Comparison of ENCODE assay signal across 8 cellular contexts in genomic region chr10:26486985-26487850, GRCh38. TPM values are rescaled to one million over a fixed set of nuclear protein-coding genes. Genes with fewer than 3 reads are reported as not detected.
DNase-seq lines count a peak whose midpoint lies in the region; ATAC-seq and TF ChIP-seq lines count a peak whose summit lies in the region.

No MANE protein-coding gene starts in this region.

- H3K27me3 ChIP-seq in lower lobe of right lung (ENCODE audit: low read depth), result no peaks in the 10 kb centered on the region
- H3K27me3 ChIP-seq in H9 (ENCODE audit: insufficient read depth, low read length), result no peaks in the 10 kb centered on the region

- H3K79me1 ChIP-seq in H9 (ENCODE audit: insufficient read depth, low read depth, low read length, poor library complexity, severe bottlenecking), result no peaks in the 10 kb centered on the region

- CTCF ChIA-PET in RWPE1 (lab: Yijun Ruan, JAX), result no interaction called here

- no peak overlapping the region for H3K18ac ChIP-seq in H9 (ENCODE audit: insufficient read length, low read depth, low read length)

- no CpG with 5 or more reads among the region's 11 CpGs for WGBS in H9 (ENCODE audit: extremely low coverage, insufficient read length, low lambda C conversion rate)

- no peak overlapping the region for H2BK15ac ChIP-seq in H9 (ENCODE audit: low read depth, low read length)

- no peak overlapping the region for H3K23ac ChIP-seq in H9 (ENCODE audit: insufficient read length, low read depth, low read length)

- no peaks in the 10 kb centered on the region for H3K27me3 Mint-ChIP-seq in activated naive CD8-positive, alpha-beta T cell treated with anti-CD3 and anti-CD28 coated beads, Interleukin-2, amount 50 U/mL, for 24 hours
- no peaks in the 10 kb centered on the region for H3K27me3 Mint-ChIP-seq in stimulated activated naive B cell treated with anti-CD40 and anti-IgM and Interleukin-4, amounts not matched to agents 10 μg/mL and 1 μg/mL and 100 μg/mL, for 72 hours
- H3K27me3 Mint-ChIP-seq in H9 (ENCODE audit: low read depth), result no peaks in the 10 kb centered on the region; the same call in 1 of the 2 replicates

- H2BK5ac ChIP-seq in H9 (ENCODE audit: insufficient read length, low read length), result no peak overlapping the region

- H3K36me3 Mint-ChIP-seq in activated naive CD8-positive, alpha-beta T cell treated with anti-CD3 and anti-CD28 coated beads, Interleukin-2, amount 50 U/mL, for 24 hours (ENCODE audit: low read depth), result peaks cover 15% of the 10 kb centered on the region
- H3K36me3 Mint-ChIP-seq in stimulated activated naive B cell treated with anti-CD40 and anti-IgM and Interleukin-4, amounts not matched to agents 10 μg/mL and 1 μg/mL and 100 μg/mL, for 72 hours, result peaks cover 18 to 25% of the 10 kb centered on the region in 2 donors
- H3K36me3 Mint-ChIP-seq in H9 (ENCODE audit: insufficient read depth in 1 of 3, low read depth in 3 of 3), result peaks cover 2 to 3% (median 2%) of the 10 kb centered on the region in 3 experiments; a peak in 6 of 7 replicates

- H2AFZ ChIP-seq in H9 (ENCODE audit: low read length), result no peak overlapping the region

- no peak overlapping the region for H3K27ac ChIP-seq in RWPE1
- H3K27ac ChIP-seq in lower lobe of right lung, result peak overlapping the region; percentile 61
- no peak overlapping the region for H3K27ac ChIP-seq in H9 (ENCODE audit: insufficient read length, low read depth, low read length)

- no peak overlapping the region for H3K9ac ChIP-seq in H9 (ENCODE audit: extremely low read depth, insufficient read length, low read length)

- no peak overlapping the region for H3K56ac ChIP-seq in H9 (ENCODE audit: insufficient read length, low read depth, low read length)

- H2BK20ac ChIP-seq in H9 (ENCODE audit: low read depth, low read length, poor library complexity, severe bottlenecking), result no peak overlapping the region

- H3K27ac Mint-ChIP-seq in activated naive CD8-positive, alpha-beta T cell treated with anti-CD3 and anti-CD28 coated beads, Interleukin-2, amount 50 U/mL, for 24 hours, result peak overlapping the region; percentile 99
- H3K27ac Mint-ChIP-seq in stimulated activated naive B cell treated with anti-CD40 and anti-IgM and Interleukin-4, amounts not matched to agents 10 μg/mL and 1 μg/mL and 100 μg/mL, for 72 hours, result peak overlapping the region; percentile 90
- H3K27ac Mint-ChIP-seq in H9, result no peak overlapping the region

- ATAC-seq in HG02798 (IDR thresholded peaks at IDR 0.05; ENCODE audit: poor library complexity, unreplicated experiment) (peak; percentile 85), lower lobe of right lung (peak; percentile 32 to 62)
- ATAC-seq in activated naive CD8-positive, alpha-beta T cell treated with anti-CD3 and anti-CD28 coated beads, Interleukin-2, amount 50 U/mL, for 24 hours, result peak; percentile 83
- ATAC-seq in stimulated activated naive B cell treated with anti-CD40 and anti-IgM and Interleukin-4, amounts not matched to agents 10 μg/mL and 1 μg/mL and 100 μg/mL, for 72 hours (replicated peaks), result peak; percentile 89 to 95

- H4K5ac ChIP-seq in H9 (ENCODE audit: insufficient read length, low read depth, low read length), result no peak overlapping the region

- no peak overlapping the region for H4K8ac ChIP-seq in H9 (replicated peaks; ENCODE audit: insufficient read length, low read depth, low read length)

- H2BK12ac ChIP-seq in H9 (ENCODE audit: insufficient read length, low read depth, low read length), result no peak overlapping the region

- peaks cover 77% of the 10 kb centered on the region for H3K4me1 Mint-ChIP-seq in activated naive CD8-positive, alpha-beta T cell treated with anti-CD3 and anti-CD28 coated beads, Interleukin-2, amount 50 U/mL, for 24 hours
- peaks cover 35 to 64% of the 10 kb centered on the region in 2 donors for H3K4me1 Mint-ChIP-seq in stimulated activated naive B cell treated with anti-CD40 and anti-IgM and Interleukin-4, amounts not matched to agents 10 μg/mL and 1 μg/mL and 100 μg/mL, for 72 hours
- peaks cover 2 to 5% of the 10 kb centered on the region in 2 experiments; a peak in 3 of 4 replicates for H3K4me1 Mint-ChIP-seq in H9

- H3K23me2 ChIP-seq in H9 (ENCODE audit: insufficient read length, low read depth, low read length, poor library complexity, severe bottlenecking), result no peaks in the 10 kb centered on the region

- H3K4me3 ChIP-seq in lower lobe of right lung, result no peak overlapping the region

- peak overlapping the region; percentile 67 for H3K4me3 Mint-ChIP-seq in activated naive CD8-positive, alpha-beta T cell treated with anti-CD3 and anti-CD28 coated beads, Interleukin-2, amount 50 U/mL, for 24 hours
- peak overlapping the region; percentile 55 to 73 for H3K4me3 Mint-ChIP-seq in stimulated activated naive B cell treated with anti-CD40 and anti-IgM and Interleukin-4, amounts not matched to agents 10 μg/mL and 1 μg/mL and 100 μg/mL, for 72 hours
- H3K4me3 Mint-ChIP-seq in H9, result no peak overlapping the region

- TF ChIP-seq CTCF in GM13976 (IDR thresholded peaks at IDR 0.05; ENCODE audit: borderline replicate concordance, control extremely low read depth, extremely low read depth, insufficient read depth, missing control alignments) (no peak), RWPE1 (conservative IDR thresholded peaks at IDR 0.05; ENCODE audit: low read depth) (no peak), lower lobe of right lung (IDR thresholded peaks at IDR 0.05) (no peak), H9 (conservative IDR thresholded peaks at IDR 0.05) (no peak)

- DNase-seq in GM13976 (ENCODE audit: low spot score), result peak; percentile 54
- DNase-seq in RWPE1 (ENCODE audit: low spot score), result peak; percentile 82
- peak; percentile 66 for DNase-seq in activated naive CD8-positive, alpha-beta T cell treated with anti-CD3 and anti-CD28 coated beads, Interleukin-2, amount 50 U/mL, for 24 hours
- DNase-seq in lower lobe of right lung, result no peak
- DNase-seq in stimulated activated naive B cell treated with anti-CD40 and anti-IgM and Interleukin-4, amounts not matched to agents 10 μg/mL and 1 μg/mL and 100 μg/mL, for 72 hours, result peak; percentile 80
- DNase-seq in H9, result no peak
- no peak for DNase-seq in C1 segment of cervical spinal cord (lab: John Stamatoyannopoulos, UW)

- H3K9me3 ChIP-seq in lower lobe of right lung (no peaks in the 10 kb centered on the region), H9 (ENCODE audit: control insufficient read depth, low read depth, low read length) (no peaks in the 10 kb centered on the region)

- no peak overlapping the region for H2BK120ac ChIP-seq in H9 (ENCODE audit: low read depth, low read length, poor library complexity, severe bottlenecking)

- H3T11ph ChIP-seq in H9 (ENCODE audit: low read length), result no peak overlapping the region

- peaks cover 2% of the 10 kb centered on the region for H3K36me3 ChIP-seq in lower lobe of right lung

- H3K4me1 ChIP-seq in lower lobe of right lung (peaks cover 52% of the 10 kb centered on the region), H9 (ENCODE audit: insufficient read depth, low read length) (no peaks in the 10 kb centered on the region)

- POLR2A ChIA-PET in RWPE1 (lab: Yijun Ruan, JAX; ENCODE audit: low non-redundant PET), result no interaction called here

- in situ Hi-C loops in GM13976 (cut with MboI; ENCODE audit: low sequenced_read_pairs, unreplicated experiment), result no loop called here

- no peak overlapping the region for H2AK5ac ChIP-seq in H9 (ENCODE audit: insufficient read length, low read length)

- no peak overlapping the region for H3K4ac ChIP-seq in H9 (ENCODE audit: low read depth, low read length)

- no peaks in the 10 kb centered on the region for H4K20me1 ChIP-seq in H9 (ENCODE audit: control insufficient read depth, insufficient read depth, insufficient read length)

- intact Hi-C loops in lower lobe of right lung (cut with DNase I), result no loop called here

- H4K91ac ChIP-seq in H9 (ENCODE audit: insufficient read length, low read depth, low read length), result no peak overlapping the region

- no peak overlapping the region for H3K14ac ChIP-seq in H9 (ENCODE audit: insufficient read depth, low read length)

- no peak overlapping the region for H3K4me2 ChIP-seq in H9 (ENCODE audit: insufficient read depth, insufficient read length, low read length)

- H3K9me3 Mint-ChIP-seq in activated naive CD8-positive, alpha-beta T cell treated with anti-CD3 and anti-CD28 coated beads, Interleukin-2, amount 50 U/mL, for 24 hours, result no peaks in the 10 kb centered on the region
- no peaks in the 10 kb centered on the region for H3K9me3 Mint-ChIP-seq in stimulated activated naive B cell treated with anti-CD40 and anti-IgM and Interleukin-4, amounts not matched to agents 10 μg/mL and 1 μg/mL and 100 μg/mL, for 72 hours
- H3K9me3 Mint-ChIP-seq in H9, result peaks cover 2% of the 10 kb centered on the region in 2 experiments

- H3K79me2 ChIP-seq in H9 (ENCODE audit: insufficient read depth, low read length), result no peaks in the 10 kb centered on the region

RNA-seq across cellular contexts. Expression of gene APBB1IP, which starts 49.1 kb away (rescaled TPM):
- total RNA-seq in lower lobe of right lung (36.8 TPM), H9 (2021) (not detected in 2 replicates)

Comparison
In these comparisons a context has a peak if more than half of its experiments do, and no peak if none do; other contexts are left out.
1. DNase-seq: peak in GM13976 (single experiment), RWPE1 (single experiment), activated naive CD8-positive, alpha-beta T cell treated with anti-CD3 and anti-CD28 coated beads, Interleukin-2, amount 50 U/mL, for 24 hours (single experiment) and stimulated activated naive B cell treated with anti-CD40 and anti-IgM and Interleukin-4, amounts not matched to agents 10 μg/mL and 1 μg/mL and 100 μg/mL, for 72 hours (single experiment); none in lower lobe of right lung (single experiment), H9 (single experiment) and C1 segment of cervical spinal cord (0 of 14).
2. H3K27ac Mint-ChIP-seq: peak in activated naive CD8-positive, alpha-beta T cell treated with anti-CD3 and anti-CD28 coated beads, Interleukin-2, amount 50 U/mL, for 24 hours (single experiment) and stimulated activated naive B cell treated with anti-CD40 and anti-IgM and Interleukin-4, amounts not matched to agents 10 μg/mL and 1 μg/mL and 100 μg/mL, for 72 hours (single experiment); none in H9 (0 of 3).
3. H3K4me3 Mint-ChIP-seq: peak in activated naive CD8-positive, alpha-beta T cell treated with anti-CD3 and anti-CD28 coated beads, Interleukin-2, amount 50 U/mL, for 24 hours (single experiment) and stimulated activated naive B cell treated with anti-CD40 and anti-IgM and Interleukin-4, amounts not matched to agents 10 μg/mL and 1 μg/mL and 100 μg/mL, for 72 hours (2 of 2); none in H9 (0 of 2).
4. RNA of gene APBB1IP, which starts 49.1 kb away (total RNA-seq): 36.8 TPM in lower lobe of right lung (single experiment); not detected in H9; every median in the first group is over 10 times any median in the second.
5. Peak in every context shown above with its lines, with median percentiles within 50 percentile points of each other: ATAC-seq.